In genomic region chr2:8489751-8490150, GRCh38 we compare ENCODE assay signal across 10 cellular contexts.
"Had no signal": no experiment of that assay in that cellular context is flagged by ENCODE, and none has a peak within 500 bp of the region (broad histone marks: within the 10 kb centered on the region; RNA-seq: fewer than 3 reads in every experiment).

No MANE protein-coding gene starts in this region.

- DNase-seq: activated B cell treated with CpG ODN at 0.5 μM for 24 hours, anterior cingulate cortex, left ventricle myocardium superior, mesenchymal stem cell, nephron progenitor cell, ovary had no signal

- H3K27ac ChIP-seq: tibial nerve, vagina had no signal

- H3K27ac Mint-ChIP-seq: nephron progenitor cell had no signal

- H3K9me3 Mint-ChIP-seq: activated B cell treated with CpG ODN at 0.5 μM for 24 hours; activated naive CD4-positive, alpha-beta T cell treated with anti-CD3 and anti-CD28 coated beads, Interleukin-2, amount 50 U/mL, for 72 hours; nephron progenitor cell; T-helper 1 cell treated with Interleukin-12 subunit alpha and Interleukin-12 subunit beta and Interleukin-4 antibody, amounts not matched to agents 30 μg/mL and 1 μg/mL, for 36 hours had no signal

- H3K27me3 ChIP-seq: ovary, tibial nerve, vagina had no signal

- H3K4me3 Mint-ChIP-seq: activated B cell treated with CpG ODN at 0.5 μM for 24 hours; nephron progenitor cell; T-helper 1 cell treated with Interleukin-12 subunit alpha and Interleukin-12 subunit beta and Interleukin-4 antibody, amounts not matched to agents 30 μg/mL and 1 μg/mL, for 36 hours had no signal

- H3K36me3 ChIP-seq: ovary, tibial nerve, vagina had no signal

- H3K4me3 ChIP-seq: ovary, tibial nerve, vagina had no signal

- H3K9me3 ChIP-seq: ovary, tibial nerve, vagina had no signal
